Comparison of ENCODE assay signal across 8 cellular contexts in the genomic region with DNA sequence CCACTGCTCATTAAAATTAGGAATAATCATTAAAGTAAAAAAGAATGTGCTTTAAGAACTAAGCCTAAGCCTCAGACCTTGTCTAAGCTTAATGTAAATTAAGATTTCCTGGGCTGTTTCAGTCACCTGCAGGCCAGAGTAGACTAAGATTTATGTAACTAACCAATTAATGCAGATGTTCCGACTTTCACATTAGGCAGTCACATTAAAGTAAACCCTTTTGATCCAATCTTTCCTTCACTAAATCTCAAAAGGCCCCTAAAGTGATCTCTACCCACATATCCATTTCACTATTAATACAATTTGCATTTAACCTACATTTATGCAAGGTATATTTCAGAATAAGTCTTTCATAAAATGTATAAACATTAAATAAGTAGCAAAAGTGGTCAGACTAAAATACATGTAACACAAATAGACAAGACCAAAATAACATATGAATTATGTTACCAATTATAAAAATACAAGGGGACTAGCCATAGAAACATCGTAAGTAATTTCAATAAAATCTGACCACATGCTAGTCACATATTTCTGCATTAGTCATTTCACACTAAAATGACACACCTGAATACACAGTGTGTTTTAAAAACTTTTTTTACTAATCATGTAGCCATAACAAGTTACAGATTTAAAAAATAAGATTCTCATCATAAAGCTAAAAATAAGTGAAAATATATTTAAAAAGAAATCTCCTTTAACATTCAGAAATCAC. TPM values are rescaled to one million over a fixed set of nuclear protein-coding genes. Genes with fewer than 3 reads are reported as not detected.
DNase-seq lines count a peak whose midpoint lies in the region; ATAC-seq and TF ChIP-seq lines count a peak whose summit lies in the region.

No MANE protein-coding gene starts in this region.

- peak; percentile 39 for ATAC-seq in left lung

- H3K27me3 ChIP-seq in GM06990 (replicated peaks; ENCODE audit: control insufficient read depth, insufficient read depth, low read length) (no peaks in the 10 kb centered on the region), GM23248 (replicated peaks; ENCODE audit: insufficient read depth) (no peaks in the 10 kb centered on the region), SU-DHL-6 (ENCODE audit: low read length) (no peaks in the 10 kb centered on the region), left lung (no peaks in the 10 kb centered on the region), WERI-Rb-1 (ENCODE audit: insufficient read depth, low read depth, severe bottlenecking) (no peaks in the 10 kb centered on the region)

- no peaks in the 10 kb centered on the region for H3K9me3 ChIP-seq in GM23248 (ENCODE audit: low read depth)
- H3K9me3 ChIP-seq in SU-DHL-6 (ENCODE audit: insufficient read depth, low read length): no peaks in the 10 kb centered on the region
- H3K9me3 ChIP-seq in left lung: no peaks in the 10 kb centered on the region
- H3K9me3 ChIP-seq in WERI-Rb-1 (ENCODE audit: severe bottlenecking): no peaks in the 10 kb centered on the region

- peak overlapping the region; percentile 98 for H3K27ac ChIP-seq in GM23248
- H3K27ac ChIP-seq in SU-DHL-6 (ENCODE audit: low read depth, low read length): peak overlapping the region; percentile 97
- no peak overlapping the region for H3K27ac ChIP-seq in left lung
- H3K27ac ChIP-seq in WERI-Rb-1: no peak overlapping the region

- peaks cover 33% of the 10 kb centered on the region for H4K20me1 ChIP-seq in GM23248 (ENCODE audit: insufficient read depth)
- H4K20me1 ChIP-seq in SU-DHL-6 (ENCODE audit: low read depth, low read length): peaks cover 44% of the 10 kb centered on the region

- intact Hi-C loops in left lung (cut with DNase I): no loop called here

- H3K4me3 ChIP-seq in GM06990 (replicated peaks; ENCODE audit: low read depth, low read length) (peak overlapping the region; percentile 94), GM23248 (peak overlapping the region; percentile 99), SU-DHL-6 (ENCODE audit: insufficient read depth, low read length, poor library complexity, severe bottlenecking) (peak overlapping the region; percentile 65), left lung (peak overlapping the region in 1 of 2 donors; percentile 80), WERI-Rb-1 (ENCODE audit: low read depth, low read length) (no peak overlapping the region)

- H3K4me1 ChIP-seq in GM23248 (ENCODE audit: insufficient read depth) (peaks cover 53% of the 10 kb centered on the region), left lung (peaks cover 45 to 99% of the 10 kb centered on the region in 2 donors)

- H3K9ac ChIP-seq in GM23248 (peak overlapping the region; percentile 99), SU-DHL-6 (ENCODE audit: low read length) (peak overlapping the region; percentile 88)

- TF ChIP-seq CTCF in GM06990 (IDR thresholded peaks at IDR 0.05; ENCODE audit: insufficient read depth, low read length, poor library complexity, severe bottlenecking) (no peak), SU-DHL-6 (IDR thresholded peaks at IDR 0.05; ENCODE audit: insufficient read depth, low read length, poor library complexity, severe bottlenecking) (no peak), left lung (IDR thresholded peaks at IDR 0.05) (no peak), WERI-Rb-1 (IDR thresholded peaks at IDR 0.05; ENCODE audit: low read depth, low read length) (no peak)

- H3K36me3 ChIP-seq in GM06990 (ENCODE audit: control insufficient read depth, insufficient read depth, low read length) (peaks cover 8% of the 10 kb centered on the region), GM23248 (ENCODE audit: low read depth) (peaks cover 25% of the 10 kb centered on the region), SU-DHL-6 (ENCODE audit: low read length) (peaks cover 19% of the 10 kb centered on the region; the same call in 1 of the 2 replicates), left lung (peaks cover 0 to 14% of the 10 kb centered on the region in 2 donors), WERI-Rb-1 (no peaks in the 10 kb centered on the region; the same call in none of the 2 replicates)

- no peak overlapping the region for H2AFZ ChIP-seq in GM23248
- H2AFZ ChIP-seq in SU-DHL-6 (ENCODE audit: low read depth, low read length, severe bottlenecking): no peak overlapping the region

- peak overlapping the region; percentile 95 for H3K4me2 ChIP-seq in GM23248 (ENCODE audit: unreplicated experiment)
- H3K4me2 ChIP-seq in SU-DHL-6 (ENCODE audit: low read depth, low read length, poor library complexity, severe bottlenecking): peak overlapping the region; percentile 85

- DNase-seq in GM06990 (ENCODE audit: extremely low read depth, insufficient read length) (peak; percentile 41), GM23248 (peak; percentile 38), left lung (no peak), DMS53 treated with DMSO at 0.1 percent for 48 hours (lab: John Stamatoyannopoulos, UW; ENCODE audit: unreplicated experiment) (no peak), COR-L47 (lab: John Stamatoyannopoulos, UW) (no peak), WERI-Rb-1 (no peak)
- DNase-seq in stimulated activated CD4-positive, alpha-beta T cell treated with anti-CD3 and anti-CD28 coated beads, Interleukin-4, amount 100 ng/mL, for 24 hours: no peak

- H3K9me2 ChIP-seq in GM23248 (ENCODE audit: insufficient read depth) (no peaks in the 10 kb centered on the region), SU-DHL-6 (replicated peaks; ENCODE audit: insufficient read depth, low read length) (no peaks in the 10 kb centered on the region)

- H3K79me2 ChIP-seq in GM23248 (ENCODE audit: insufficient read depth) (peaks cover 100% of the 10 kb centered on the region), SU-DHL-6 (ENCODE audit: insufficient read depth, low read length) (peaks cover 100% of the 10 kb centered on the region)

- H3F3A ChIP-seq in GM23248 (ENCODE audit: insufficient read depth) (peaks cover 31% of the 10 kb centered on the region), SU-DHL-6 (ENCODE audit: insufficient read depth) (peaks cover 13% of the 10 kb centered on the region)

- WGBS in GM23248 (ENCODE audit: low coverage in 1 of 2, low lambda C conversion rate in 2 of 2, missing lambda C conversion rate in 2 of 2), 2 experiments: 1 to 4% methylated on average over 2 of the region's 2 CpGs

- in situ Hi-C loops in GM23248 (cut with MboI): loop anchor here (10.0 kb wide), 2 partner anchors 371 to 471 kb away; no protein-coding TSS in a partner anchor

RNA-seq across cellular contexts. Expression of a gene that starts 7.7 kb away (rescaled TPM):
- total RNA-seq in GM23248 (2014; rRNA removed; shearing (Covaris generic)): 121 and 125 TPM in 2 replicates
- 100 and 103 TPM in 2 replicates for polyA plus RNA-seq in GM23248 (2016; fragmentation: Nextera tagmentation; extraction: Ambion mirVana)
- total RNA-seq in left lung: 10 to 100 TPM; 73.2 to 98.0 TPM

Comparison
In these comparisons a context has a peak if more than half of its experiments do, and no peak if none do; other contexts are left out.
1. DNase-seq: peak in GM06990 (single experiment) and GM23248 (single experiment); none in left lung (0 of 2), stimulated activated CD4-positive, alpha-beta T cell treated with anti-CD3 and anti-CD28 coated beads, Interleukin-4, amount 100 ng/mL, for 24 hours (single experiment), DMS53 treated with DMSO at 0.1 percent for 48 hours (single experiment), COR-L47 (single experiment) and WERI-Rb-1 (single experiment).
2. H3K27ac ChIP-seq: peak in GM23248 (single experiment) and SU-DHL-6 (single experiment); none in left lung (0 of 2) and WERI-Rb-1 (single experiment).